In the genomic region with DNA sequence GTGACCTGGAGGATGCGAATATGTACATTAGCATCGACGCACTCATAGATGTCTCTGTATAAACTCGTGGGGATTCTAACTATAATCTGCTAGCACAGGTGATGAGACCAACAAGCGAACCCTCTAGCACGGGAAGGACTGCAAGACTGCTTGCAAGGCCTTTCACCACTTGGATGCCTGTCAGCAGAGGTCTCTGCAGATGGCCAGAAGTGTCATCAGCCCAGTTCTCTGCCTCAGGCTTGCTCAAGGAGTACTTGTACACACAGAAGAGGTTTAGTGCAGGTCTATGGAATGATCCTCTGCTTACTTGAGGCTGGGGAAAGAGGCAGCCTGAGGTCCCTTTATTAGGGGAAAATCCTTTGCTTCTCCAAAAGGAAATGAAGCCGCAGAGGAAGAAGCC, we compare ENCODE assay signal across 24 cellular contexts. TPM values are rescaled to one million over a fixed set of nuclear protein-coding genes. Genes with fewer than 3 reads are reported as not detected.
DNase-seq lines count a peak whose midpoint lies in the region; TF ChIP-seq lines count a peak whose summit lies in the region.
"Had no signal": no experiment of that assay in that cellular context is flagged by ENCODE, and none has a peak within 500 bp of the region (broad histone marks: within the 10 kb centered on the region; RNA-seq: fewer than 3 reads in every experiment).

No MANE protein-coding gene starts in this region.

- no peaks in the 10 kb centered on the region for H3K27me3 Mint-ChIP-seq in neural crest cell (ENCODE audit: low read depth)
- H3K27me3 Mint-ChIP-seq in activated T-helper 1 cell treated with anti-CD3 and anti-CD28 coated beads, Interleukin-12 subunit alpha, Interleukin-12 subunit beta, Interleukin-2, Interleukin-4 antibody, amounts not matched to agents 30 ng/mL and 10 ng/mL and 1 ng/mL, durations not matched to agents 14 hours and 24 hours and 36 hours (ENCODE audit: insufficient read depth): no peaks in the 10 kb centered on the region
- H3K27me3 Mint-ChIP-seq: B cell; CD4-positive, alpha-beta memory T cell; CD4-positive, CD25-positive, alpha-beta regulatory T cell had no signal

- H3K27ac Mint-ChIP-seq in neural crest cell (ENCODE audit: unreplicated experiment): peak overlapping the region; percentile 27
- H3K27ac Mint-ChIP-seq in activated T-helper 1 cell treated with anti-CD3 and anti-CD28 coated beads, Interleukin-12 subunit alpha, Interleukin-12 subunit beta, Interleukin-2, Interleukin-4 antibody, amounts not matched to agents 30 ng/mL and 10 ng/mL and 1 ng/mL, durations not matched to agents 14 hours and 24 hours and 36 hours: no peak overlapping the region
- H3K27ac Mint-ChIP-seq: B cell; CD8-positive, alpha-beta memory T cell had no signal

- no peak overlapping the region for H3K4me3 Mint-ChIP-seq in neural crest cell
- H3K4me3 Mint-ChIP-seq in activated T-helper 1 cell treated with anti-CD3 and anti-CD28 coated beads, Interleukin-12 subunit alpha, Interleukin-12 subunit beta, Interleukin-2, Interleukin-4 antibody, amounts not matched to agents 30 ng/mL and 10 ng/mL and 1 ng/mL, durations not matched to agents 14 hours and 24 hours and 36 hours: no peak overlapping the region
- H3K4me3 Mint-ChIP-seq: B cell; CD14-positive monocyte; CD4-positive, alpha-beta memory T cell; CD4-positive, CD25-positive, alpha-beta regulatory T cell; CD8-positive, alpha-beta memory T cell had no signal

- DNase-seq in islet precursor cell (peak; percentile 55), neural crest cell (ENCODE audit: low read depth, low spot score) (no peak), caudate nucleus (lab: John Stamatoyannopoulos, UW) (no peak), NCI-H1417 (lab: John Stamatoyannopoulos, UW) (no peak)
- no peak for DNase-seq in activated T-helper 1 cell treated with anti-CD3 and anti-CD28 coated beads, Interleukin-12 subunit alpha, Interleukin-12 subunit beta, Interleukin-2, Interleukin-4 antibody, amounts not matched to agents 30 ng/mL and 10 ng/mL and 1 ng/mL, durations not matched to agents 14 hours and 24 hours and 36 hours (ENCODE audit: low spot score)
- DNase-seq: 8988T; ACHN; AML-193; CD4-positive, alpha-beta memory T cell; CD4-positive, CD25-positive, alpha-beta regulatory T cell; CD8-positive, alpha-beta memory T cell; COR-L47; DMS 273 treated with DMSO at 0.1 percent for 48 hours; DMS153; DMS53; DMS79; DND-41; EL; GDM1 had no signal

- H3K9me3 Mint-ChIP-seq in neural crest cell: no peaks in the 10 kb centered on the region
- no peaks in the 10 kb centered on the region for H3K9me3 Mint-ChIP-seq in activated T-helper 1 cell treated with anti-CD3 and anti-CD28 coated beads, Interleukin-12 subunit alpha, Interleukin-12 subunit beta, Interleukin-2, Interleukin-4 antibody, amounts not matched to agents 30 ng/mL and 10 ng/mL and 1 ng/mL, durations not matched to agents 14 hours and 24 hours and 36 hours
- H3K9me3 Mint-ChIP-seq: CD14-positive monocyte; CD4-positive, alpha-beta memory T cell; CD8-positive, alpha-beta memory T cell had no signal

- no peaks in the 10 kb centered on the region for H3K4me1 Mint-ChIP-seq in neural crest cell
- H3K4me1 Mint-ChIP-seq in activated T-helper 1 cell treated with anti-CD3 and anti-CD28 coated beads, Interleukin-12 subunit alpha, Interleukin-12 subunit beta, Interleukin-2, Interleukin-4 antibody, amounts not matched to agents 30 ng/mL and 10 ng/mL and 1 ng/mL, durations not matched to agents 14 hours and 24 hours and 36 hours (ENCODE audit: low read depth): no peaks in the 10 kb centered on the region
- H3K4me1 Mint-ChIP-seq: CD14-positive monocyte; CD4-positive, alpha-beta memory T cell; CD4-positive, CD25-positive, alpha-beta regulatory T cell; CD8-positive, alpha-beta memory T cell had no signal

- H3K27ac ChIP-seq in 22Rv1 (peak overlapping the region; percentile 24), VCaP (peak overlapping the region; percentile 18; the same call in 1 of the 2 replicates), caudate nucleus (ENCODE audit: low read depth, low read length) (no peak overlapping the region)
- H3K27ac ChIP-seq: BLaER1 treated with 17β-estradiol and CSF1 and Interleukin-3, amounts not matched to agents 10 nM and 100 nM had no signal

- intact Hi-C loops in activated T-helper 1 cell treated with anti-CD3 and anti-CD28 coated beads, Interleukin-12 subunit alpha, Interleukin-12 subunit beta, Interleukin-2, Interleukin-4 antibody, amounts not matched to agents 30 ng/mL and 10 ng/mL and 1 ng/mL, durations not matched to agents 14 hours and 24 hours and 36 hours (cut with micrococcal nuclease): loop anchor here (5.0 kb wide), 1 partner anchor 97 kb away; no protein-coding TSS in a partner anchor

- no peaks in the 10 kb centered on the region for H3K36me3 Mint-ChIP-seq in neural crest cell (ENCODE audit: low read depth)
- H3K36me3 Mint-ChIP-seq in activated T-helper 1 cell treated with anti-CD3 and anti-CD28 coated beads, Interleukin-12 subunit alpha, Interleukin-12 subunit beta, Interleukin-2, Interleukin-4 antibody, amounts not matched to agents 30 ng/mL and 10 ng/mL and 1 ng/mL, durations not matched to agents 14 hours and 24 hours and 36 hours (ENCODE audit: low read depth): no peaks in the 10 kb centered on the region
- H3K36me3 Mint-ChIP-seq: CD14-positive monocyte; CD4-positive, alpha-beta memory T cell; CD4-positive, CD25-positive, alpha-beta regulatory T cell; CD8-positive, alpha-beta memory T cell had no signal

- no peak for TF ChIP-seq CTCF in 22Rv1 (IDR thresholded peaks at IDR 0.05)
- TF ChIP-seq CTCF in VCaP (conservative IDR thresholded peaks at IDR 0.05): no peak
- no peak for TF ChIP-seq CTCF in neural crest cell (conservative IDR thresholded peaks at IDR 0.05)

RNA-seq across cellular contexts. Expression of a gene that starts 48.1 kb away (rescaled TPM):
- total RNA-seq in neural crest cell: 19.7 and 21.2 TPM in 2 replicates
- total RNA-seq in activated T-helper 1 cell treated with anti-CD3 and anti-CD28 coated beads, Interleukin-12 subunit alpha, Interleukin-12 subunit beta, Interleukin-2, Interleukin-4 antibody, amounts not matched to agents 30 ng/mL and 10 ng/mL and 1 ng/mL, durations not matched to agents 14 hours and 24 hours and 36 hours: 169 and 192 TPM in 2 replicates
